ENCODE assay signal across 8 cellular contexts in genomic region chr5:66595877-66596790, GRCh38. TPM values are rescaled to one million over a fixed set of nuclear protein-coding genes. Genes with fewer than 3 reads are reported as not detected.
DNase-seq lines count a peak whose midpoint lies in the region; ATAC-seq and TF ChIP-seq lines count a peak whose summit lies in the region.

Gene MAST4 (plus strand): TSS chr5:66596393. CDS start chr5:66596656, 263 bp downstream.

- peak in 4 of 5 donors; percentile 5 to 23 (median 10) for DNase-seq in CD4-positive, alpha-beta memory T cell
- peak; percentile 98 for DNase-seq in NCI-H69 (lab: John Stamatoyannopoulos, UW)
- peak; percentile 40 to 47 (median 40) for DNase-seq in activated CD8-positive, alpha-beta memory T cell treated with anti-CD3 and anti-CD28 coated beads for 48 hours (ENCODE audit: low read depth in 2 of 3, low spot score in 2 of 3)
- DNase-seq in epithelial cell of prostate (ENCODE audit: low read depth, low spot score): peak; percentile 70
- DNase-seq in mesothelial cell of epicardium (ENCODE audit: low spot score in 2 of 2, unreplicated experiment in 2 of 2): peak; percentile 80 to 93
- DNase-seq in stimulated activated CD8-positive, alpha-beta memory T cell treated with anti-CD3 and anti-CD28 coated beads, Interleukin-2, amount 100 ng/mL, for 48 hours (ENCODE audit: low read depth in 2 of 2): peak; percentile 57 to 68

- peak within 1 kb of the TSS; percentile 62 to 86 (median 77) for H3K4me3 Mint-ChIP-seq in CD4-positive, alpha-beta memory T cell
- H3K4me3 Mint-ChIP-seq in mesothelial cell of epicardium: peak within 1 kb of the TSS; percentile 78

- intact Hi-C loops in CD4-positive, alpha-beta memory T cell (cut with micrococcal nuclease): no loop called here

- no peaks in the 10 kb centered on the region for H3K36me3 Mint-ChIP-seq in CD4-positive, alpha-beta memory T cell
- H3K36me3 Mint-ChIP-seq in mesothelial cell of epicardium: no peaks in the 10 kb centered on the region

- H3K9me3 ChIP-seq in CD4-positive, alpha-beta memory T cell (ENCODE audit: control insufficient read depth in 1 of 2, low read length in 2 of 2): no peaks in the 10 kb centered on the region

- H3K27me3 Mint-ChIP-seq in CD4-positive, alpha-beta memory T cell: peaks cover 33 to 43% of the 10 kb centered on the region in 2 donors
- H3K27me3 Mint-ChIP-seq in mesothelial cell of epicardium (ENCODE audit: low read depth): peaks cover 83% of the 10 kb centered on the region

- H3K4me1 Mint-ChIP-seq in CD4-positive, alpha-beta memory T cell: peaks cover 7 to 27% (median 13%) of the 10 kb centered on the region in 4 donors
- H3K4me1 Mint-ChIP-seq in mesothelial cell of epicardium: peaks cover 11% of the 10 kb centered on the region

- H3K27ac ChIP-seq in CD4-positive, alpha-beta memory T cell (ENCODE audit: low read depth, low read length): no peak within 1 kb of the TSS
- H3K27ac ChIP-seq in epithelial cell of prostate: no peak within 1 kb of the TSS

- ATAC-seq in GM19455 (IDR thresholded peaks at IDR 0.05; ENCODE audit: unreplicated experiment): peak; percentile 99
- ATAC-seq in HG03565 (IDR thresholded peaks at IDR 0.05; ENCODE audit: unreplicated experiment): peak; percentile 97

- no peaks in the 10 kb centered on the region for H3K36me3 ChIP-seq in CD4-positive, alpha-beta memory T cell (ENCODE audit: insufficient read depth, low read length)

- H3K9me3 Mint-ChIP-seq in CD4-positive, alpha-beta memory T cell: peaks cover 0 to 2% (median 0%) of the 10 kb centered on the region in 8 donors
- no peaks in the 10 kb centered on the region for H3K9me3 Mint-ChIP-seq in mesothelial cell of epicardium

- CTCF ChIA-PET in CD4-positive, alpha-beta memory T cell (lab: Charles Lee; ENCODE audit: partially characterized antibody): no interaction called here

- H3K4me3 ChIP-seq in CD4-positive, alpha-beta memory T cell (ENCODE audit: low read length in 2 of 2): no peak within 1 kb of the TSS

- H3K27ac Mint-ChIP-seq in CD4-positive, alpha-beta memory T cell: no peak within 1 kb of the TSS
- no peak within 1 kb of the TSS for H3K27ac Mint-ChIP-seq in mesothelial cell of epicardium

- POLR2A ChIA-PET in CD4-positive, alpha-beta memory T cell (lab: Charles Lee; ENCODE audit: partially characterized antibody): no interaction called here

- peaks cover 13% of the 10 kb centered on the region for H3K27me3 ChIP-seq in CD4-positive, alpha-beta memory T cell (ENCODE audit: insufficient read depth, low read length)

- TF ChIP-seq CTCF in mesothelial cell of epicardium (IDR thresholded peaks at IDR 0.05; ENCODE audit: unreplicated experiment): no peak

- H3K4me1 ChIP-seq in CD4-positive, alpha-beta memory T cell (ENCODE audit: insufficient read depth, low read length): peaks cover 12% of the 10 kb centered on the region

RNA-seq across cellular contexts. Expression of gene MAST4, which starts in this region (rescaled TPM):
- 10 to 100 TPM; 25.6 to 27.0 TPM for total RNA-seq in CD4-positive, alpha-beta memory T cell
- polyA plus RNA-seq in CD4-positive, alpha-beta memory T cell: 10 to 100 TPM in 1 of 2 donors, 1 to 10 TPM in 1; 9.2 to 17.0 TPM
- total RNA-seq in mesothelial cell of epicardium: 23.3 to 29.8 TPM (median 27.3 TPM) in 3 replicates

Comparison
In these comparisons a context has a peak if more than half of its experiments do, and no peak if none do; other contexts are left out.
1. DNase-seq: peak in every context shown above with its lines; median percentile 98 in NCI-H69; 86 in mesothelial cell of epicardium; 70 in epithelial cell of prostate; 62 in stimulated activated CD8-positive, alpha-beta memory T cell treated with anti-CD3 and anti-CD28 coated beads, Interleukin-2, amount 100 ng/mL, for 48 hours; 40 in activated CD8-positive, alpha-beta memory T cell treated with anti-CD3 and anti-CD28 coated beads for 48 hours; 10 in CD4-positive, alpha-beta memory T cell.